8 cellular contexts compared by ENCODE assay signal in the genomic region with DNA sequence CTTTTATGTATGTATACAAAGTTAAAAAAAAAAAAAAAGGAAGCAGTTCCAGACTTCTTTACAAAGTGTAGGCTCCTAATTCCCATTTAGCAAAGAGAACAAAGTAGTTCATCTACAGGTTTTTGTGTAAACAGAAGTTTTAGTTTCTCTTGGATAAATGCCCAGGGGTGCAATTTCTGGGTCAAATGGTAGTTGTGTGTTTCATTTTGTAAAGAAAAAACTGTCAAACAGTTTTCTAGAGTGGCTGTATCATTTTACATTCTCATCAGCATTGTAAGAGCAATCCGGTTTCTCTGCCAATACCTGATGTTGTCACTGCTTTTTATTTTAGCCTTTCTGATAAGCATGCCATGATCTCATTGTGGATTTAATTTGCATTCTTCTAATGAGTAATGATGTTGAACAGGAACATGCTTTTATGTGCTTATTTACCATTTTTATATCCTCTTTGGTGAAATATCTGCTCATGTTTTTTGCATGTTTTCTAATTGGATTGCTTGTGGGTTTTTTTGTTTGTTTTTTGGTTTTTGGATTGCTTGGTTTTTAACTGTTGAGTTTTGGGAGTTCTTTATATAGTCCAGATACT. TPM values are rescaled to one million over a fixed set of nuclear protein-coding genes. Genes with fewer than 3 reads are reported as not detected.
DNase-seq lines count a peak whose midpoint lies in the region; ATAC-seq and TF ChIP-seq lines count a peak whose summit lies in the region.

No MANE protein-coding gene starts in this region.

- peak overlapping the region in 10 of 12 donors; percentile 22 to 83 (median 44) for H3K27ac ChIP-seq in heart left ventricle
- no peak overlapping the region for H3K27ac ChIP-seq in suprapubic skin
- H3K27ac ChIP-seq in H9 (ENCODE audit: insufficient read length, low read depth, low read length), result no peak overlapping the region

- DNase-seq in DMS53 treated with DMSO at 0.1 percent for 48 hours (lab: John Stamatoyannopoulos, UW; ENCODE audit: unreplicated experiment), result peak; percentile 76
- peak; percentile 88 for DNase-seq in NCI-H69 (lab: John Stamatoyannopoulos, UW)
- no peak for DNase-seq in heart left ventricle
- no peak for DNase-seq in suprapubic skin (ENCODE audit: low spot score in 2 of 2)
- DNase-seq in C1 segment of cervical spinal cord (lab: John Stamatoyannopoulos, UW), result no peak
- DNase-seq in H9, result no peak
- no peak for DNase-seq in activated CD4-positive, alpha-beta T cell treated with anti-CD3 and anti-CD28 coated beads for 48 hours

- no peak for TF ChIP-seq EP300 in suprapubic skin (IDR thresholded peaks at IDR 0.05)

- no peak overlapping the region for H2BK20ac ChIP-seq in H9 (ENCODE audit: low read depth, low read length, poor library complexity, severe bottlenecking)

- TF ChIP-seq CTCF in heart left ventricle (IDR thresholded peaks at IDR 0.05) (no peak), suprapubic skin (IDR thresholded peaks at IDR 0.05) (no peak), H9 (conservative IDR thresholded peaks at IDR 0.05) (no peak)

- H3K4me1 Mint-ChIP-seq in H9, result no peaks in the 10 kb centered on the region

- intact Hi-C loops in heart left ventricle (cut with DNase I), result no loop called here

- H3T11ph ChIP-seq in H9 (ENCODE audit: low read length), result no peak overlapping the region

- no peak overlapping the region for H3K4me3 ChIP-seq in heart left ventricle
- H3K4me3 ChIP-seq in suprapubic skin, result no peak overlapping the region

- H3K27me3 ChIP-seq in heart left ventricle (no peaks in the 10 kb centered on the region), suprapubic skin (no peaks in the 10 kb centered on the region), H9 (ENCODE audit: insufficient read depth, low read length) (no peaks in the 10 kb centered on the region)

- no peak overlapping the region for H3K4ac ChIP-seq in H9 (ENCODE audit: low read depth, low read length)

- H3K4me3 Mint-ChIP-seq in H9, result no peak overlapping the region

- H2BK12ac ChIP-seq in H9 (ENCODE audit: insufficient read length, low read depth, low read length), result no peak overlapping the region

- H3K79me2 ChIP-seq in H9 (ENCODE audit: insufficient read depth, low read length), result no peaks in the 10 kb centered on the region

- no peak overlapping the region for H3K27ac Mint-ChIP-seq in H9

- H3K23me2 ChIP-seq in H9 (ENCODE audit: insufficient read length, low read depth, low read length, poor library complexity, severe bottlenecking), result no peaks in the 10 kb centered on the region

- H2AK5ac ChIP-seq in H9 (ENCODE audit: insufficient read length, low read length), result no peak overlapping the region

- no peak overlapping the region for H3K56ac ChIP-seq in H9 (ENCODE audit: insufficient read length, low read depth, low read length)

- H4K5ac ChIP-seq in H9 (ENCODE audit: insufficient read length, low read depth, low read length), result no peak overlapping the region

- no peak overlapping the region for H3K18ac ChIP-seq in H9 (ENCODE audit: insufficient read length, low read depth, low read length)

- no peak overlapping the region for H3K14ac ChIP-seq in H9 (ENCODE audit: insufficient read depth, low read length)

- no peak overlapping the region for H4K91ac ChIP-seq in H9 (ENCODE audit: insufficient read length, low read depth, low read length)

- peak; percentile 68 for ATAC-seq in HG02798 (IDR thresholded peaks at IDR 0.05; ENCODE audit: poor library complexity, unreplicated experiment)
- peak in 3 of 4 donors; percentile 58 to 72 (median 71) for ATAC-seq in heart left ventricle

- no peaks in the 10 kb centered on the region for H4K20me1 ChIP-seq in H9 (ENCODE audit: control insufficient read depth, insufficient read depth, insufficient read length)

- no peak overlapping the region for H2BK5ac ChIP-seq in H9 (ENCODE audit: insufficient read length, low read length)

- no peak overlapping the region for H3K23ac ChIP-seq in H9 (ENCODE audit: insufficient read length, low read depth, low read length)

- H3K36me3 Mint-ChIP-seq in H9 (ENCODE audit: insufficient read depth in 1 of 3, low read depth in 3 of 3), result no peaks in the 10 kb centered on the region

- H4K8ac ChIP-seq in H9 (replicated peaks; ENCODE audit: insufficient read length, low read depth, low read length), result no peak overlapping the region

- H3K36me3 ChIP-seq in heart left ventricle (peaks cover 0 to 12% (median 0%) of the 10 kb centered on the region in 9 donors), suprapubic skin (no peaks in the 10 kb centered on the region)

- H3K9me3 ChIP-seq in heart left ventricle, result no peaks in the 10 kb centered on the region
- H3K9me3 ChIP-seq in suprapubic skin, result no peaks in the 10 kb centered on the region
- H3K9me3 ChIP-seq in H9 (ENCODE audit: control insufficient read depth, low read depth, low read length), result no peaks in the 10 kb centered on the region

- H3K79me1 ChIP-seq in H9 (ENCODE audit: insufficient read depth, low read depth, low read length, poor library complexity, severe bottlenecking), result no peaks in the 10 kb centered on the region

- no peak overlapping the region for H2BK120ac ChIP-seq in H9 (ENCODE audit: low read depth, low read length, poor library complexity, severe bottlenecking)

- no peaks in the 10 kb centered on the region; a peak in 1 of 5 replicates for H3K9me3 Mint-ChIP-seq in H9

- no peak overlapping the region for H2AFZ ChIP-seq in H9 (ENCODE audit: low read length)

- no peaks in the 10 kb centered on the region for H3K27me3 Mint-ChIP-seq in H9 (ENCODE audit: low read depth)

- H3K4me1 ChIP-seq in heart left ventricle, result peaks cover 0 to 41% (median 23%) of the 10 kb centered on the region in 12 donors
- H3K4me1 ChIP-seq in suprapubic skin, result peaks cover 11% of the 10 kb centered on the region
- no peaks in the 10 kb centered on the region for H3K4me1 ChIP-seq in H9 (ENCODE audit: insufficient read depth, low read length)

- TF ChIP-seq POLR2A in heart left ventricle (IDR thresholded peaks at IDR 0.05) (no peak), suprapubic skin (IDR thresholded peaks at IDR 0.05) (no peak)

- no peak overlapping the region for H2BK15ac ChIP-seq in H9 (ENCODE audit: low read depth, low read length)

- H3K9ac ChIP-seq in H9 (ENCODE audit: extremely low read depth, insufficient read length, low read length), result no peak overlapping the region

- WGBS in heart left ventricle, 4 donors, result 8 to 12% (median 11%) methylated on average over 1 of the region's 1 CpG
- WGBS in suprapubic skin, result 36% methylated on average over 1 of the region's 1 CpG
- WGBS in H9 (ENCODE audit: extremely low coverage, insufficient read length, low lambda C conversion rate), result no CpG with 5 or more reads among the region's 1 CpG

- H3K4me2 ChIP-seq in H9 (ENCODE audit: insufficient read depth, insufficient read length, low read length), result no peak overlapping the region

RNA-seq across cellular contexts. Expression of a gene that starts 16.6 kb away (rescaled TPM):
- 100 to 1,000 TPM in 2 of 9 donors, 10 to 100 TPM in 7; 52.4 to 110 (median 62.7) TPM for total RNA-seq in heart left ventricle
- polyA plus RNA-seq in heart left ventricle, result 10 to 100 TPM; 30.8 to 58.0 TPM
- 10 to 100 TPM; 39.1 to 66.1 (median 48.5) TPM for total RNA-seq in suprapubic skin
- total RNA-seq in H9 (2021), result 77.3 and 87.4 TPM in 2 replicates

Comparison
In these comparisons a context has a peak if more than half of its experiments do, and no peak if none do; other contexts are left out.
1. DNase-seq: peak in DMS53 treated with DMSO at 0.1 percent for 48 hours (single experiment) and NCI-H69 (single experiment); none in heart left ventricle (0 of 5), suprapubic skin (0 of 2), C1 segment of cervical spinal cord (0 of 14), H9 (single experiment) and activated CD4-positive, alpha-beta T cell treated with anti-CD3 and anti-CD28 coated beads for 48 hours (single experiment).
2. H3K27ac ChIP-seq: peak in heart left ventricle (10 of 12); none in suprapubic skin (single experiment) and H9 (single experiment).